Comparison of ENCODE assay signal across 8 cellular contexts in genomic region chr2:55099878-55100820, GRCh38. TPM values are rescaled to one million over a fixed set of nuclear protein-coding genes. Genes with fewer than 3 reads are reported as not detected.
DNase-seq lines count a peak whose midpoint lies in the region; ATAC-seq and TF ChIP-seq lines count a peak whose summit lies in the region.

No MANE protein-coding gene starts in this region.

- no peaks in the 10 kb centered on the region; the same call in 1 of the 2 replicates for H3K79me2 ChIP-seq in SK-N-SH (ENCODE audit: insufficient read depth)

- H3K9me2 ChIP-seq in SK-N-SH = no peaks in the 10 kb centered on the region

- H3F3A ChIP-seq in SK-N-SH (replicated peaks; ENCODE audit: insufficient read depth) = peaks cover 60% of the 10 kb centered on the region

- CTCF ChIA-PET in SK-N-SH (lab: Yijun Ruan, JAX) = no interaction called here

- peaks cover 10 to 56% of the 10 kb centered on the region in 2 experiments; a peak in 3 of 4 replicates for H3K4me1 ChIP-seq in SK-N-SH (ENCODE audit: control insufficient read depth in 1 of 2, insufficient read depth in 2 of 2, low read depth in 1 of 2, low read length in 1 of 2)

- no peak for TF ChIP-seq CTCF in SK-N-SH (IDR thresholded peaks at IDR 0.05)
- no peak for TF ChIP-seq CTCF in fibroblast of pulmonary artery (IDR thresholded peaks at IDR 0.05; ENCODE audit: low read length, missing control alignments)

- POLR2A ChIA-PET in SK-N-SH (lab: Yijun Ruan, JAX) = no interaction called here

- no peaks in the 10 kb centered on the region for H3K9me3 ChIP-seq in SK-N-SH

- no peaks in the 10 kb centered on the region for H3K36me3 ChIP-seq in SK-N-SH (replicated peaks in 1 of 2; ENCODE audit: control insufficient read depth in 1 of 2, insufficient read depth in 2 of 2, low read length in 1 of 2)

- H3K4me3 ChIP-seq in SK-N-SH (ENCODE audit: low read depth in 2 of 2, low read length in 1 of 2) = no peak overlapping the region
- peak overlapping the region; percentile 19 for H3K4me3 ChIP-seq in fibroblast of pulmonary artery (replicated peaks; ENCODE audit: low read depth, low read length)
- no peak overlapping the region for H3K4me3 ChIP-seq in skin epidermis

- TF ChIP-seq RAD21 in SK-N-SH (IDR thresholded peaks at IDR 0.05; ENCODE audit: low read length) = no peak

- H3K27ac ChIP-seq in SK-N-SH (ENCODE audit: low read depth in 2 of 2, low read length in 1 of 2) (peak overlapping the region; percentile 85 to 90), skin epidermis (peak overlapping the region in 16 of 21 experiments; percentile 10 to 69 (median 32))

- peak overlapping the region; percentile 69 for H3K4me2 ChIP-seq in SK-N-SH

- TF ChIP-seq EP300 in SK-N-SH (IDR thresholded peaks at IDR 0.05; ENCODE audit: borderline replicate concordance in 1 of 2, low read depth in 1 of 2, low read length in 1 of 2) = peak in 1 of 2 experiments; percentile 49; a peak in 2 of 4 replicates

- DNase-seq in HCEC 1CT (peak; percentile 86), SK-N-SH (no peak), fibroblast of pulmonary artery (ENCODE audit: low read depth) (peak; percentile 80), GM19240 (ENCODE audit: insufficient read length, low spot score) (no peak), NCI-H526 (lab: John Stamatoyannopoulos, UW) (no peak)
- no peak for DNase-seq in activated CD4-positive, CD25-positive, alpha-beta regulatory T cell (lab: John Stamatoyannopoulos, UW)

- H2AFZ ChIP-seq in SK-N-SH (ENCODE audit: low read depth) = peak overlapping the region; percentile 69; the same call in 1 of the 2 replicates

- H3K9ac ChIP-seq in SK-N-SH = peak overlapping the region; percentile 57

- 52% methylated on average over 5 of the region's 5 CpGs for WGBS in SK-N-SH (ENCODE audit: low lambda C conversion rate)

- no peak for ATAC-seq in HG03039 (IDR thresholded peaks at IDR 0.05; ENCODE audit: unreplicated experiment)

- no peaks in the 10 kb centered on the region for H3K27me3 ChIP-seq in SK-N-SH (ENCODE audit: insufficient read depth)

- H4K20me1 ChIP-seq in SK-N-SH (ENCODE audit: insufficient read depth) = no peaks in the 10 kb centered on the region

TF ChIP-seq in SK-N-SH, 30 proteins besides CTCF, POLR2A, EP300 and RAD21:
- TF ChIP-seq RXRA (IDR thresholded peaks at IDR 0.05; ENCODE audit: borderline replicate concordance, low read depth) = no peak; the same call in 1 of the 2 replicates
- TF ChIP-seq ZBTB33 (IDR thresholded peaks at IDR 0.05; ENCODE audit: borderline replicate concordance, low read depth) = no peak
- no peak for TF ChIP-seq REST (IDR thresholded peaks at IDR 0.05; ENCODE audit: low read depth, low read length)
- no peak for TF ChIP-seq YY1 (IDR thresholded peaks at IDR 0.05; ENCODE audit: low read depth)
- TF ChIP-seq TCF12 (IDR thresholded peaks at IDR 0.05) = peak; percentile 58
- TF ChIP-seq JUND (IDR thresholded peaks at IDR 0.05) = peak; percentile 29
- no peak; the same call in 1 of the 2 replicates for TF ChIP-seq PBX3 (IDR thresholded peaks at IDR 0.05)
- no peak for TF ChIP-seq CHD2 (IDR thresholded peaks at IDR 0.05; ENCODE audit: low read length, partially characterized antibody)
- TF ChIP-seq NFIC (IDR thresholded peaks at IDR 0.05; ENCODE audit: borderline replicate concordance) = peak; percentile 38; the same call in 1 of the 2 replicates

RNA-seq across cellular contexts. Expression of gene RTN4, which starts 49.9 kb away (rescaled TPM):
- 225 and 315 TPM in 2 replicates for polyA plus RNA-seq in SK-N-SH (2012; rRNA removed)
- 554 and 729 TPM in 2 replicates for polyA plus RNA-seq in SK-N-SH (2012; cell fraction: cytosol; rRNA removed)
- polyA plus RNA-seq in SK-N-SH (2012; cell fraction: nucleus; rRNA removed) = 502 and 652 TPM in 2 replicates

Comparison
In these comparisons a context has a peak if more than half of its experiments do, and no peak if none do; other contexts are left out.
1. DNase-seq: peak in HCEC 1CT (single experiment) and fibroblast of pulmonary artery (single experiment); none in SK-N-SH (single experiment), GM19240 (single experiment), activated CD4-positive, CD25-positive, alpha-beta regulatory T cell (0 of 4) and NCI-H526 (0 of 2).